ENCODE assay signal across 8 cellular contexts in genomic region chr1:184973308-184974085, GRCh38. TPM values are rescaled to one million over a fixed set of nuclear protein-coding genes. Genes with fewer than 3 reads are reported as not detected.
DNase-seq lines count a peak whose midpoint lies in the region; ATAC-seq and TF ChIP-seq lines count a peak whose summit lies in the region.

No MANE protein-coding gene starts in this region.

- peak overlapping the region; percentile 84 to 93 (median 90) for H3K27ac ChIP-seq in esophagus squamous epithelium

- H3K9me3 Mint-ChIP-seq in naive thymus-derived CD8-positive, alpha-beta T cell = peaks cover 0 to 2% (median 0%) of the 10 kb centered on the region in 9 donors

- peaks cover 0 to 4% (median 0%) of the 10 kb centered on the region in 3 donors for H3K36me3 Mint-ChIP-seq in naive thymus-derived CD8-positive, alpha-beta T cell

- no peak for TF ChIP-seq POLR2A in esophagus squamous epithelium (IDR thresholded peaks at IDR 0.05)

- peak overlapping the region; percentile 84 to 97 (median 92) for H3K4me3 Mint-ChIP-seq in naive thymus-derived CD8-positive, alpha-beta T cell

- H3K4me1 ChIP-seq in esophagus squamous epithelium = peaks cover 3 to 56% (median 21%) of the 10 kb centered on the region in 3 donors

- no peaks in the 10 kb centered on the region for H3K27me3 ChIP-seq in esophagus squamous epithelium

- no peaks in the 10 kb centered on the region for H3K9me3 ChIP-seq in esophagus squamous epithelium

- WGBS in esophagus squamous epithelium, 2 donors = 0 to 1% methylated on average over 15 to 18 of the region's 42 CpGs

- no peak for TF ChIP-seq CTCF in esophagus squamous epithelium (IDR thresholded peaks at IDR 0.05)

- DNase-seq in Ammon's horn (ENCODE audit: low spot score) (peak; percentile 31), NOMO-1 (lab: John Stamatoyannopoulos, UW; ENCODE audit: unreplicated experiment in 2 of 2) (peak; percentile 62 to 63), activated T-cell treated with anti-CD3 and anti-CD28 coated beads for 4 hours (peak; percentile 6), esophagus squamous epithelium (lab: John Stamatoyannopoulos, UW) (no peak)
- peak in 7 of 10 donors; percentile 20 to 58 (median 32) for DNase-seq in naive thymus-derived CD8-positive, alpha-beta T cell
- peak; percentile 74 for DNase-seq in stimulated activated naive CD8-positive, alpha-beta T cell treated with anti-CD3 and anti-CD28 coated beads, Interleukin-15, Interleukin-2, amounts not matched to agents 100 U/mL and 50 U/mL, for 24 hours

- H3K27ac Mint-ChIP-seq in naive thymus-derived CD8-positive, alpha-beta T cell = peak overlapping the region; percentile 21 to 94 (median 72)

- H3K4me3 ChIP-seq in esophagus squamous epithelium = peak overlapping the region; percentile 67 to 91 (median 84)

- peaks cover 11 to 48% (median 19%) of the 10 kb centered on the region in 4 donors for H3K4me1 Mint-ChIP-seq in naive thymus-derived CD8-positive, alpha-beta T cell

- peaks cover 12 to 34% (median 15%) of the 10 kb centered on the region in 5 donors for H3K27me3 Mint-ChIP-seq in naive thymus-derived CD8-positive, alpha-beta T cell

- H3K36me3 ChIP-seq in esophagus squamous epithelium = no peaks in the 10 kb centered on the region

- intact Hi-C loops in esophagus squamous epithelium (cut with DNase I) = no loop called here

- POLR2A ChIA-PET in naive thymus-derived CD8-positive, alpha-beta T cell (lab: Charles Lee) = interaction anchor here (0.6 kb wide), 2 partner anchors 10 to 72 kb away, joined by 3 to 4 read pairs; partner anchors contain the start of gene RNF2

- peak; percentile 62 for ATAC-seq in GM19023 (IDR thresholded peaks at IDR 0.05; ENCODE audit: unreplicated experiment)
- ATAC-seq in HG03175 (IDR thresholded peaks at IDR 0.05; ENCODE audit: unreplicated experiment) = peak; percentile 50
- ATAC-seq in naive thymus-derived CD8-positive, alpha-beta T cell = peak; percentile 31 to 62
- peak; percentile 81 for ATAC-seq in stimulated activated naive CD8-positive, alpha-beta T cell treated with anti-CD3 and anti-CD28 coated beads, Interleukin-15, Interleukin-2, amounts not matched to agents 100 U/mL and 50 U/mL, for 24 hours

RNA-seq across cellular contexts. Expression of gene NIBAN1, which starts 0.8 kb away (rescaled TPM):
- total RNA-seq in esophagus squamous epithelium = 100 to 1,000 TPM in 1 of 4 donors, 10 to 100 TPM in 3; 23.8 to 146 (median 54.2) TPM
- 1 to 10 TPM; 1.4 to 1.6 TPM for total RNA-seq in naive thymus-derived CD8-positive, alpha-beta T cell
- polyA plus RNA-seq in naive thymus-derived CD8-positive, alpha-beta T cell = 10 to 100 TPM in 1 of 3 donors, 1 to 10 TPM in 1, under 1 TPM in 1; 0.59 to 13.9 (median 1.1) TPM

Comparison
In these comparisons a context has a peak if more than half of its experiments do, and no peak if none do; other contexts are left out.
1. RNA of gene NIBAN1, which starts 0.8 kb away (total RNA-seq): 23.8 to 146 TPM in esophagus squamous epithelium; 1.4 to 1.6 TPM in naive thymus-derived CD8-positive, alpha-beta T cell; every median in the first group is over 4 times any median in the second.
2. Peak in every context shown above with its lines, with median percentiles within 50 percentile points of each other: ATAC-seq.